In genomic region chr5:38069360-38069759, GRCh38 we compare ENCODE assay signal across 22 cellular contexts.
DNase-seq lines count a peak whose midpoint lies in the region; ATAC-seq and TF ChIP-seq lines count a peak whose summit lies in the region.
"Had no signal": no experiment of that assay in that cellular context is flagged by ENCODE, and none has a peak within 500 bp of the region (broad histone marks: within the 10 kb centered on the region; RNA-seq: fewer than 3 reads in every experiment).

No MANE protein-coding gene starts in this region.

- TF ChIP-seq CTCF in fibroblast of mammary gland (conservative IDR thresholded peaks at IDR 0.05; ENCODE audit: control insufficient read depth, insufficient read depth, low read depth, low read length) (no peak), GM13976 (IDR thresholded peaks at IDR 0.05; ENCODE audit: borderline replicate concordance, control extremely low read depth, extremely low read depth, insufficient read depth, missing control alignments) (no peak)

- no peak for ATAC-seq in HG03460 (IDR thresholded peaks at IDR 0.05; ENCODE audit: unreplicated experiment)
- ATAC-seq: activated T-cell treated with anti-CD3 and anti-CD28 coated beads, Interleukin-2, amount 50 U/mL, for 72 hours; heart left ventricle had no signal

- H3K4ac ChIP-seq in trophoblast cell (ENCODE audit: low read depth, low read length) = no peak overlapping the region

- H3K4me2 ChIP-seq in trophoblast cell (ENCODE audit: low read length) = no peak overlapping the region

- no peaks in the 10 kb centered on the region for H3K4me1 ChIP-seq in trophoblast cell (ENCODE audit: control insufficient read depth in 1 of 2, insufficient read depth in 2 of 2, low read length in 2 of 2)
- H3K4me1 ChIP-seq: esophagus squamous epithelium, heart left ventricle, SJCRH30, suprapubic skin had no signal

- no peak overlapping the region for H3K4me3 ChIP-seq in fibroblast of mammary gland (ENCODE audit: control insufficient read depth, low read depth, low read length)
- no peak overlapping the region for H3K4me3 ChIP-seq in trophoblast cell (ENCODE audit: low read depth, low read length)
- H3K4me3 ChIP-seq: dorsolateral prefrontal cortex, esophagus squamous epithelium, heart left ventricle, SJCRH30, suprapubic skin had no signal

- H3K79me2 ChIP-seq in trophoblast cell (ENCODE audit: control insufficient read depth, insufficient read depth, low read length, poor library complexity) = no peaks in the 10 kb centered on the region

- DNase-seq in HPDE6-E6E7 (ENCODE audit: extremely low spot score) = peak; percentile 13
- peak; percentile 11 for DNase-seq in RPMI7951 (ENCODE audit: low read depth)
- DNase-seq in fibroblast of mammary gland (ENCODE audit: low read depth) = peak; percentile 11
- DNase-seq in trophoblast cell = peak; percentile 3 to 52
- DNase-seq in hippocampal formation (lab: John Stamatoyannopoulos, UW) = no peak
- no peak for DNase-seq in GM13976 (ENCODE audit: low spot score)
- DNase-seq in Kasumi-1 (lab: John Stamatoyannopoulos, UW) = no peak
- DNase-seq: activated CD4-positive, alpha-beta memory T cell treated with anti-CD3 and anti-CD28 coated beads, Interleukin-2, amount 10 ng/mL, durations not matched to agents 7 days and 5 days; activated naive CD8-positive, alpha-beta T cell treated with anti-CD3 and anti-CD28 coated beads for 36 hours; activated T-cell treated with anti-CD3 and anti-CD28 coated beads, Interleukin-2, amount 50 U/mL, for 72 hours; AML-193; esophagus squamous epithelium; heart left ventricle; MM.1S; NCI-H146; NCI-H2227 treated with DMSO at 0.1 percent for 48 hours; stimulated activated CD4-positive, alpha-beta T cell treated with anti-CD3 and anti-CD28 coated beads, Interleukin-12 subunit alpha, Interleukin-12 subunit beta, amount 100 ng/mL, for 4 hours had no signal

- no peaks in the 10 kb centered on the region for H3K9me3 ChIP-seq in trophoblast cell (ENCODE audit: insufficient read depth, low read depth, low read length)
- H3K9me3 ChIP-seq: esophagus squamous epithelium, SJCRH30, suprapubic skin had no signal

- no peaks in the 10 kb centered on the region for H3K79me1 ChIP-seq in trophoblast cell (ENCODE audit: low read length)

- no peaks in the 10 kb centered on the region for H3K27me3 ChIP-seq in trophoblast cell (ENCODE audit: insufficient read depth, low read length)
- H3K27me3 ChIP-seq: esophagus squamous epithelium, heart left ventricle, SJCRH30, suprapubic skin had no signal

- no peak overlapping the region for H3K14ac ChIP-seq in trophoblast cell (ENCODE audit: low read length)

- no peak overlapping the region for H3K23ac ChIP-seq in trophoblast cell (ENCODE audit: low read length)

- H3K27ac ChIP-seq in trophoblast cell (ENCODE audit: low read depth, low read length) = no peak overlapping the region
- H3K27ac ChIP-seq: dorsolateral prefrontal cortex, esophagus squamous epithelium, SJCRH30, suprapubic skin, VCaP had no signal

- no peak overlapping the region for H2BK120ac ChIP-seq in trophoblast cell (ENCODE audit: insufficient read depth, low read length, poor library complexity)

- no peak overlapping the region for H4K12ac ChIP-seq in trophoblast cell (ENCODE audit: low read depth, low read length)

- no peaks in the 10 kb centered on the region for H3K36me3 ChIP-seq in trophoblast cell (ENCODE audit: control insufficient read depth in 1 of 2, insufficient read depth in 2 of 2, low read length in 2 of 2)
- H3K36me3 ChIP-seq: esophagus squamous epithelium, heart left ventricle, SJCRH30, suprapubic skin had no signal

- H4K8ac ChIP-seq in trophoblast cell (ENCODE audit: low read depth, low read length) = no peak overlapping the region

- H2BK12ac ChIP-seq in trophoblast cell (ENCODE audit: low read length) = no peak overlapping the region

- no peak overlapping the region for H2BK5ac ChIP-seq in trophoblast cell (ENCODE audit: low read depth, low read length, poor library complexity)

- WGBS in trophoblast cell (ENCODE audit: extremely low coverage, insufficient coverage, insufficient read length) = no CpG with 5 or more reads among the region's 3 CpGs

- H4K91ac ChIP-seq in trophoblast cell (ENCODE audit: low read depth, low read length) = peak overlapping the region; percentile 10

- no peak overlapping the region for H2AK5ac ChIP-seq in trophoblast cell (ENCODE audit: low read length)

- no peak overlapping the region for H3K9ac ChIP-seq in trophoblast cell (ENCODE audit: low read length)

- in situ Hi-C loops in GM13976 (cut with MboI; ENCODE audit: low sequenced_read_pairs, unreplicated experiment) = no loop called here

- no peak overlapping the region for H2AFZ ChIP-seq in trophoblast cell (ENCODE audit: insufficient read depth, low read length, poor library complexity)

- H3K18ac ChIP-seq in trophoblast cell (ENCODE audit: low read length) = no peak overlapping the region

Comparison
In these comparisons a context has a peak if more than half of its experiments do, and no peak if none do; other contexts are left out.
1. DNase-seq: peak in HPDE6-E6E7 (single experiment), RPMI7951 (single experiment), fibroblast of mammary gland (single experiment) and trophoblast cell (2 of 2); none in hippocampal formation (0 of 2), GM13976 (single experiment) and Kasumi-1 (0 of 2).